ENCODE assay signal across 1 cellular context in genomic region chr7:98251844-98252639, GRCh38.
TF ChIP-seq lines count a peak whose summit lies in the region.

Gene TECPR1 (minus strand): TSS chr7:98252232. CDS start chr7:98246146, 6,086 bp downstream.

TF ChIP-seq in HEK293, 187 proteins besides CTCF, POLR2A, EP300 and RAD21 (continued from another document and continues in another):
- TF ChIP-seq ZNF513 (tag by site-specific recombination; IDR thresholded peaks at IDR 0.05) (no peak), ZNF239 (tag by site-specific recombination; IDR thresholded peaks at IDR 0.05) (no peak), MEIS1 (CRISPR knock-in tag; IDR thresholded peaks at IDR 0.05; ENCODE audit: borderline replicate concordance) (no peak), ZNF837 (tag by site-specific recombination; IDR thresholded peaks at IDR 0.05) (no peak), ZBTB20 (tag by site-specific recombination; IDR thresholded peaks at IDR 0.05) (peak; percentile 62; the same call in 1 of the 2 replicates), ZNF621 (tag by site-specific recombination; IDR thresholded peaks at IDR 0.05) (no peak), SP2 (tag by site-specific recombination; IDR thresholded peaks at IDR 0.05) (peak; percentile 99), ZNF155 (tag by site-specific recombination; IDR thresholded peaks at IDR 0.05) (no peak), ZNF623 (tag by site-specific recombination; IDR thresholded peaks at IDR 0.05) (no peak), ZNF274 (IDR thresholded peaks at IDR 0.05; ENCODE audit: low read length) (no peak), ZNF274 (tag by site-specific recombination; IDR thresholded peaks at IDR 0.05; ENCODE audit: borderline replicate concordance) (no peak), ZNF398 (tag by site-specific recombination; IDR thresholded peaks at IDR 0.05) (no peak), ZNF677 (tag by site-specific recombination; IDR thresholded peaks at IDR 0.05) (no peak), ZNF473 (tag by site-specific recombination; IDR thresholded peaks at IDR 0.05) (no peak), ZNF366 (tag by site-specific recombination; conservative IDR thresholded peaks at IDR 0.05) (peak; percentile 80), GLIS2 (tag by site-specific recombination; IDR thresholded peaks at IDR 0.05) (peak; percentile 99), ZSCAN4 (tag by site-specific recombination; IDR thresholded peaks at IDR 0.05) (no peak), ZNF223 (tag by site-specific recombination; IDR thresholded peaks at IDR 0.05) (no peak), ZEB2 (tag by site-specific recombination; IDR thresholded peaks at IDR 0.05) (peak; percentile 92), ZNF544 (tag by site-specific recombination; IDR thresholded peaks at IDR 0.05) (no peak), HIC1 (tag by site-specific recombination; IDR thresholded peaks at IDR 0.05) (peak; percentile 58), ZNF18 (tag by site-specific recombination; IDR thresholded peaks at IDR 0.05) (no peak), ZBTB21 (tag by site-specific recombination; IDR thresholded peaks at IDR 0.05) (no peak), MZF1 (tag by site-specific recombination; IDR thresholded peaks at IDR 0.05; ENCODE audit: borderline replicate concordance) (no peak), ZNF341 (tag by site-specific recombination; IDR thresholded peaks at IDR 0.05; ENCODE audit: low read depth) (peak; percentile 63), ZNF426 (tag by site-specific recombination; IDR thresholded peaks at IDR 0.05) (no peak), ZBTB17 (tag by site-specific recombination; IDR thresholded peaks at IDR 0.05) (peak; percentile 77), ZNF132 (tag by site-specific recombination; IDR thresholded peaks at IDR 0.05; ENCODE audit: borderline replicate concordance) (no peak), ZNF768 (tag by site-specific recombination; IDR thresholded peaks at IDR 0.05) (no peak), HOXD13 (CRISPR knock-in tag; IDR thresholded peaks at IDR 0.05; ENCODE audit: borderline replicate concordance) (no peak), ZNF639 (tag by site-specific recombination; IDR thresholded peaks at IDR 0.05) (no peak), PATZ1 (tag by site-specific recombination; IDR thresholded peaks at IDR 0.05) (peak; percentile 90), ZBTB1 (tag by site-specific recombination; IDR thresholded peaks at IDR 0.05) (0 out of 2 replicates have a peak, but pooled peaks have one; percentile 55), ZNF560 (tag by site-specific recombination; IDR thresholded peaks at IDR 0.05; ENCODE audit: borderline replicate concordance) (no peak), ATF2 (tag by site-specific recombination; IDR thresholded peaks at IDR 0.05; ENCODE audit: low read depth) (no peak), BCL11A (tag by site-specific recombination; IDR thresholded peaks at IDR 0.05; ENCODE audit: low read depth) (peak; percentile 94), ZNF629 (tag by site-specific recombination; IDR thresholded peaks at IDR 0.05) (no peak), ZNF670 (tag by site-specific recombination; IDR thresholded peaks at IDR 0.05; ENCODE audit: low read depth) (no peak), ZBTB49 (tag by site-specific recombination; IDR thresholded peaks at IDR 0.05; ENCODE audit: low read depth) (no peak), YY2 (tag by site-specific recombination; IDR thresholded peaks at IDR 0.05) (no peak; the same call in 1 of the 2 replicates), ZNF664 (tag by site-specific recombination; IDR thresholded peaks at IDR 0.05) (no peak), ZNF626 (tag by site-specific recombination; IDR thresholded peaks at IDR 0.05) (no peak), ZNF16 (tag by site-specific recombination; IDR thresholded peaks at IDR 0.05; ENCODE audit: low read depth) (no peak), ZBTB11 (tag by site-specific recombination; conservative IDR thresholded peaks at IDR 0.05; ENCODE audit: low read depth) (peak; percentile 96), ZNF19 (tag by site-specific recombination; IDR thresholded peaks at IDR 0.05; ENCODE audit: low read depth) (no peak), MYNN (tag by site-specific recombination; IDR thresholded peaks at IDR 0.05; ENCODE audit: borderline replicate concordance) (no peak)
